In the genomic region with DNA sequence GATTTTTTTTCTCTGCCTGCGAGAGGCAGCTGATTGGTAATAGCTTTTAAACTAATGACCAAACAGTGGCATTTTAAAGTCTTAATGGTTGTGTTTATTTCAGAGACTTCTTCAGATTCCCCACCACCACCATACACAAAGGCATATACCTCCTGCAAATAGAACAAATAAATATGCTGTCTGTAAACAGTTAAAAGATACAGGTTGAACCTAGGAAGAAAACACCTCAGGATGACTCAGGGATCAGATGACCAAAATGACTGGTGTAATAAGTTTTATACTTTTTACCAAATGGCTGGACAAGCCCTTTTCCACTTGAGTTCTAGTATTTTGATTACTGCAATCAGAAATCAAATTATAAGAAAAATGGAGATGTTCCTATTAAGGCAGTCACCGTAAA, we compare ENCODE assay signal across 24 cellular contexts.
"Had no signal": no experiment of that assay in that cellular context is flagged by ENCODE, and none has a peak within 500 bp of the region (broad histone marks: within the 10 kb centered on the region; RNA-seq: fewer than 3 reads in every experiment).

No MANE protein-coding gene starts in this region.

- H3K9me3 Mint-ChIP-seq: activated T-cell treated with anti-CD3 and anti-CD28 coated beads, Interleukin-2, amount 50 U/mL, for 4 hours; memory B cell; neural progenitor cell; stimulated activated memory B cell treated with anti-CD40 and anti-IgM and Interleukin-4, amounts not matched to agents 10 μg/mL and 1 μg/mL and 100 μg/mL, for 72 hours had no signal

- DNase-seq: activated CD4-positive, alpha-beta T cell treated with anti-CD3 and anti-CD28 coated beads for 1 hour; activated CD4-positive, alpha-beta T cell treated with anti-CD3 and anti-CD28 coated beads, Interleukin-2, amount 50 U/mL, for 1 hour; activated CD8-positive, alpha-beta memory T cell treated with anti-CD3 and anti-CD28 coated beads, Interleukin-2, amount 50 U/mL, for 4 hours; activated naive CD4-positive, alpha-beta T cell; activated T-cell treated with anti-CD3 and anti-CD28 coated beads, Interleukin-2, amount 50 U/mL, for 4 hours; adrenal gland; colonic mucosa; effector memory CD8-positive, alpha-beta T cell; gastrocnemius medialis; head of caudate nucleus; hypothalamus; left cardiac atrium; sigmoid colon; stimulated activated CD4-positive, alpha-beta T cell treated with anti-CD3 and anti-CD28 coated beads, Interleukin-15, amount 100 ng/mL, for 24 hours; stomach; T-helper 9 cell; transverse colon; uterus had no signal

- H3K36me3 Mint-ChIP-seq: activated naive CD8-positive, alpha-beta T cell; memory B cell; neural progenitor cell; stimulated activated memory B cell treated with anti-CD40 and anti-IgM and Interleukin-4, amounts not matched to agents 10 μg/mL and 1 μg/mL and 100 μg/mL, for 72 hours had no signal

- H3K4me3 Mint-ChIP-seq: activated naive CD8-positive, alpha-beta T cell; activated T-cell treated with anti-CD3 and anti-CD28 coated beads, Interleukin-2, amount 50 U/mL, for 4 hours; central memory CD8-positive, alpha-beta T cell; effector memory CD8-positive, alpha-beta T cell; memory B cell; neural progenitor cell; stimulated activated memory B cell treated with anti-CD40 and anti-IgM and Interleukin-4, amounts not matched to agents 10 μg/mL and 1 μg/mL and 100 μg/mL, for 72 hours had no signal

- H3K4me1 Mint-ChIP-seq: central memory CD8-positive, alpha-beta T cell; memory B cell; stimulated activated memory B cell treated with anti-CD40 and anti-IgM and Interleukin-4, amounts not matched to agents 10 μg/mL and 1 μg/mL and 100 μg/mL, for 72 hours had no signal

- H3K27ac Mint-ChIP-seq: activated naive CD8-positive, alpha-beta T cell; activated T-helper 2 cell treated with anti-CD3 and anti-CD28 coated beads, Interferon-gamma antibody, Interleukin-2, Interleukin-4, amounts not matched to agents 10 μg/mL and 5 μg/mL and 100 μg/mL, durations not matched to agents 14 hours and 24 hours and 36 hours; effector memory CD8-positive, alpha-beta T cell; memory B cell; neural progenitor cell; stimulated activated memory B cell treated with anti-CD40 and anti-IgM and Interleukin-4, amounts not matched to agents 10 μg/mL and 1 μg/mL and 100 μg/mL, for 72 hours had no signal

- H3K27me3 Mint-ChIP-seq: activated naive CD8-positive, alpha-beta T cell; central memory CD8-positive, alpha-beta T cell; effector memory CD8-positive, alpha-beta T cell; stimulated activated memory B cell treated with anti-CD40 and anti-IgM and Interleukin-4, amounts not matched to agents 10 μg/mL and 1 μg/mL and 100 μg/mL, for 72 hours had no signal

- ATAC-seq: activated T-cell treated with anti-CD3 and anti-CD28 coated beads, Interleukin-2, amount 50 U/mL, for 4 hours; effector memory CD8-positive, alpha-beta T cell; gastrocnemius medialis; left cardiac atrium; stimulated activated memory B cell treated with anti-CD40 and anti-IgM and Interleukin-4, amounts not matched to agents 10 μg/mL and 1 μg/mL and 100 μg/mL, for 72 hours had no signal
